ENCODE assay signal across 11 cellular contexts in genomic region chr7:151076863-151077704, GRCh38. TPM values are rescaled to one million over a fixed set of nuclear protein-coding genes. Genes with fewer than 3 reads are reported as not detected.
A peak's percentile ranks its signal among the peaks of the same experiment; 100 is the strongest.
DNase-seq lines count a peak whose midpoint lies in the region; ATAC-seq and TF ChIP-seq lines count a peak whose summit lies in the region.
"Had no signal": no experiment of that assay in that cellular context is flagged by ENCODE, and none has a peak within 500 bp of the region (broad histone marks: within the 10 kb centered on the region; RNA-seq: fewer than 3 reads in every experiment).

No MANE protein-coding gene starts in this region.

- H3K4me1 ChIP-seq in breast epithelium: peaks cover 11 to 25% of the 10 kb centered on the region in 2 donors
- H3K4me1 ChIP-seq in muscle layer of colon (ENCODE audit: insufficient read depth, low read length): peaks cover 36% of the 10 kb centered on the region

- H3K27me3 Mint-ChIP-seq in T-cell: no peaks in the 10 kb centered on the region
- H3K27me3 Mint-ChIP-seq: central memory CD8-positive, alpha-beta T cell; memory B cell had no signal

- no peaks in the 10 kb centered on the region for H3K9me3 ChIP-seq in breast epithelium
- H3K9me3 ChIP-seq in muscle layer of colon (ENCODE audit: low read length): no peaks in the 10 kb centered on the region

- TF ChIP-seq CTCF in breast epithelium (IDR thresholded peaks at IDR 0.05): peak in 1 of 3 donors; percentile 13

- no peak overlapping the region for H3K27ac Mint-ChIP-seq in T-cell

- peaks cover 11 to 25% (median 20%) of the 10 kb centered on the region in 3 donors for H3K4me1 Mint-ChIP-seq in T-cell

- ATAC-seq in T-cell (replicated peaks in 1 of 4) (no peak), HG03439 (IDR thresholded peaks at IDR 0.05; ENCODE audit: unreplicated experiment) (no peak)
- ATAC-seq in activated CD4-positive, CD25-positive, alpha-beta regulatory T cell treated with anti-CD3 and anti-CD28 coated beads, Interleukin-2, amount 50 U/mL, for 24 hours: no peak

- H3K36me3 ChIP-seq in breast epithelium (peaks cover 7% of the 10 kb centered on the region), muscle layer of colon (ENCODE audit: insufficient read depth, low read length) (peaks cover 32% of the 10 kb centered on the region)

- in situ Hi-C loops in Caki2 (cut with HindIII; ENCODE audit: low pct_unique_long_range_greater_than_20kb, low sequenced_read_pairs) (no loop called here), G401 (cut with HindIII; ENCODE audit: low sequenced_read_pairs) (no loop called here)

- no peaks in the 10 kb centered on the region for H3K9me3 Mint-ChIP-seq in T-cell
- H3K9me3 Mint-ChIP-seq: central memory CD8-positive, alpha-beta T cell; memory B cell; T-helper 1 cell treated with Interleukin-12 subunit alpha and Interleukin-12 subunit beta and Interleukin-4 antibody, amounts not matched to agents 30 μg/mL and 1 μg/mL, for 36 hours had no signal

- DNase-seq in Caki2 (ENCODE audit: low read depth) (peak; percentile 33), HEK293T (ENCODE audit: extremely low spot score) (peak; percentile 62), breast epithelium (ENCODE audit: low spot score in 2 of 2) (no peak), T-cell (no peak), G401 (ENCODE audit: low spot score) (no peak)

- H3K36me3 Mint-ChIP-seq in T-cell: peaks cover 13% of the 10 kb centered on the region

- H3K27ac ChIP-seq in breast epithelium: peak overlapping the region; percentile 54 to 64
- H3K27ac ChIP-seq in muscle layer of colon (ENCODE audit: low read depth, low read length): peak overlapping the region; percentile 24

- POLR2A ChIA-PET in HEK293T (lab: Yijun Ruan, JAX) (interaction anchor here (1.4 to 4.7 kb wide), 5 partner anchors 9 to 49 kb away, joined by 5 to 38 read pairs (median 11); partner anchors contain the start of genes ABCB8, AGAP3, CDK5 and SLC4A2), T-cell (lab: Charles Lee) (interaction anchor here (0.6 kb wide), 2 partner anchors 21 to 1483 kb away, joined by 3 to 4 read pairs; no protein-coding TSS in a partner anchor)

- CTCF ChIA-PET in HEK293T (lab: Yijun Ruan, JAX): interaction anchor here (0.6 to 1.6 kb wide), 5 partner anchors 10 to 133 kb away, joined by 4 to 6 read pairs (median 5); no protein-coding TSS in a partner anchor
- CTCF ChIA-PET in T-cell (lab: Charles Lee): no interaction called here

- TF ChIP-seq POLR2A in breast epithelium (IDR thresholded peaks at IDR 0.05): no peak

- no peak overlapping the region for H3K4me3 Mint-ChIP-seq in T-cell

- H3K27me3 ChIP-seq in breast epithelium: no peaks in the 10 kb centered on the region
- H3K27me3 ChIP-seq in muscle layer of colon (ENCODE audit: control insufficient read depth in 1 of 2, insufficient read depth in 2 of 2, low read length in 2 of 2): no peaks in the 10 kb centered on the region

- intact Hi-C loops in breast epithelium (cut with DNase I; ENCODE audit: low total_unique reads): no loop called here

- no peak overlapping the region for H3K4me3 ChIP-seq in breast epithelium
- no peak overlapping the region for H3K4me3 ChIP-seq in muscle layer of colon (ENCODE audit: low read depth in 1 of 2, low read length in 2 of 2)

- no peak overlapping the region for H3K9ac ChIP-seq in muscle layer of colon (ENCODE audit: low read length)

TF ChIP-seq in HEK293T, 16 proteins besides CTCF, POLR2A, EP300 and RAD21:
- TF ChIP-seq HDGF (IDR thresholded peaks at IDR 0.05; ENCODE audit: borderline replicate concordance) (peak; percentile 71; the same call in 1 of the 2 replicates), ARNT (IDR thresholded peaks at IDR 0.05) (no peak)
TF ChIP-seq in HEK293T: peak in this region for 1.

RNA-seq across cellular contexts. Expression of gene FASTK, which starts 3.5 kb away (rescaled TPM):
- total RNA-seq in Caki2 (2014; rRNA removed; shearing (Covaris generic); ENCODE audit: low replicate concordance): 126 and 140 TPM in 2 replicates
- total RNA-seq in breast epithelium: 10 to 100 TPM; 45.6 to 63.5 (median 60.0) TPM
- total RNA-seq in T-cell: 100 to 1,000 TPM in 4 of 5 donors, 10 to 100 TPM in 1; 98.8 to 157 (median 151) TPM
- 57.2 and 62.9 TPM in 2 replicates for total RNA-seq in G401 (2014; rRNA removed; shearing (Covaris generic))

RNA-seq across cellular contexts. Expression of gene TMUB1, which starts 6.2 kb away (rescaled TPM):
- total RNA-seq in Caki2 (2014; rRNA removed; shearing (Covaris generic); ENCODE audit: low replicate concordance): 63.7 and 67.2 TPM in 2 replicates
- total RNA-seq in breast epithelium: 10 to 100 TPM; 32.1 to 36.1 (median 35.0) TPM
- total RNA-seq in T-cell: 10 to 100 TPM; 44.0 to 67.0 (median 56.5) TPM
- 94.3 and 112 TPM in 2 replicates for total RNA-seq in G401 (2014; rRNA removed; shearing (Covaris generic))

RNA-seq across cellular contexts. Expression of gene AGAP3, which starts 9.2 kb away (rescaled TPM):
- 32.6 and 33.8 TPM in 2 replicates for total RNA-seq in Caki2 (2014; rRNA removed; shearing (Covaris generic); ENCODE audit: low replicate concordance)
- total RNA-seq in breast epithelium (10 to 100 TPM; 47.2 to 58.1 (median 55.1) TPM), T-cell (10 to 100 TPM; 28.2 to 67.3 (median 50.9) TPM)
- total RNA-seq in G401 (2014; rRNA removed; shearing (Covaris generic)): 49.4 and 51.9 TPM in 2 replicates

RNA-seq across cellular contexts. Expression of gene SLC4A2, which starts 17.7 kb away (rescaled TPM):
- total RNA-seq in Caki2 (2014; rRNA removed; shearing (Covaris generic); ENCODE audit: low replicate concordance): 237 and 345 TPM in 2 replicates
- 100 to 1,000 TPM in 1 of 3 donors, 10 to 100 TPM in 2; 83.2 to 101 (median 92.8) TPM for total RNA-seq in breast epithelium
- 10 to 100 TPM; 52.0 to 91.5 (median 74.4) TPM for total RNA-seq in T-cell
- 363 and 382 TPM in 2 replicates for total RNA-seq in G401 (2014; rRNA removed; shearing (Covaris generic))

RNA-seq across cellular contexts. Expression of gene CDK5, which starts 19.4 kb away (rescaled TPM):
- total RNA-seq in Caki2 (2014; rRNA removed; shearing (Covaris generic); ENCODE audit: low replicate concordance): 30.1 and 37.2 TPM in 2 replicates
- 1 to 10 TPM; 5.2 to 8.8 (median 8.6) TPM for total RNA-seq in breast epithelium
- 1 to 10 TPM; 5.3 to 8.4 (median 6.5) TPM for total RNA-seq in T-cell
- 18.5 and 25.3 TPM in 2 replicates for total RNA-seq in G401 (2014; rRNA removed; shearing (Covaris generic))

Comparison
In these comparisons a context has a peak if more than half of its experiments do, and no peak if none do; other contexts are left out.
1. DNase-seq: peak in Caki2 (single experiment) and HEK293T (single experiment); none in breast epithelium (0 of 2), T-cell (0 of 34) and G401 (single experiment).